Comparison of ENCODE assay signal across 8 cellular contexts in the genomic region with DNA sequence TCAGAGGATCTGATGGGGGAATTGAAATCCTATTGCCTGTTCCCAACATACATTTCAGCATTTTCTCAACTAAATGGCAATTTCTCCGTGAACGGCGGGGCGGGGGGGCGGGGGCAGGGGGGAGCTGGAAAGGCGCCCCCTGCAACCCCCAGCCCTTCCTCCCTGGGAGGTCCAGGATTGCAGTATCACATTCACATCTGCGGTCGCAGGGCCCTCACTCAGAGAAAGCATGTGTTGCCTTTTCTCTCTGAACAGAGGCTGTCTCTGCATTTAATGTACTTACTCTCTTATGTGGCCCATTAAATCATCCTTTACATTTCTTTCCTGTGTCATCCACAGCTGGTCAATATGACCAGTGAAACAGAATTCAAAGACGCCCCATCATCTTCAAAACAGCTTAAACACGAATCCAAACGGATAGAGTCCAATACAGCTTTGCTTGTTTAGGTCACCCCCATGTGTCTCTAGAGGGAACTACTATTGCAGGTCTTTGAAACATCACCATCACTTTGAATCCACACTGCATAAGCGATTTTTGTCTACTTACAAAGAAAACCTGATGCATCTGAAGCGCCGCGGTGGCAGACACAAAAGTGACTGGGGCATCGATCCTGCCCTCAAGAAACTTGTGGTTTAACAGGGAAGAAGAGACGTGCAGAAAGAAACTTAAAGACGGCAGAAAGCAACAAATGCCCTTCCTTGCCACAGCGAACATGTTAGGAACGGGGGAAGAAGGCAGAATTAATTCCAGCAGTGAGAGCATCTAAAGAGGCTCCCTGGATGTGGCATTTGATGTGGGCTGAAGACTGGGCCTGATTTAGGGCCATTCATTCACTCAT. TPM values are rescaled to one million over a fixed set of nuclear protein-coding genes. Genes with fewer than 3 reads are reported as not detected.
A peak's percentile ranks its signal among the peaks of the same experiment; 100 is the strongest.
DNase-seq lines count a peak whose midpoint lies in the region; ATAC-seq and TF ChIP-seq lines count a peak whose summit lies in the region.

No MANE protein-coding gene starts in this region.

- H3K9me3 Mint-ChIP-seq in Calu3 (ENCODE audit: low read depth, unreplicated experiment) (peaks cover 3% of the 10 kb centered on the region), neural crest cell (peaks cover 8% of the 10 kb centered on the region)

- BruUV-seq in Calu3 (replicated peaks; lab: Mats Ljungman, UMichigan): no TSS peak

- peak; percentile 58 for TF ChIP-seq CTCF in Calu3 (IDR thresholded peaks at IDR 0.05; ENCODE audit: unreplicated experiment)
- peak; percentile 90 for TF ChIP-seq CTCF in fibroblast of mammary gland (conservative IDR thresholded peaks at IDR 0.05; ENCODE audit: control insufficient read depth, insufficient read depth, low read depth, low read length)
- peak; percentile 75 for TF ChIP-seq CTCF in neural crest cell (conservative IDR thresholded peaks at IDR 0.05)

- intact Hi-C loops in Calu3 (cut with micrococcal nuclease; ENCODE audit: unreplicated experiment): loop anchor here (1.0 kb wide), 1 partner anchor 210 kb away; no protein-coding TSS in a partner anchor

- H3K4me3 Mint-ChIP-seq in Calu3 (ENCODE audit: low read depth, unreplicated experiment) (no peak overlapping the region), neural crest cell (no peak overlapping the region)

- H3K36me3 Mint-ChIP-seq in Calu3 (ENCODE audit: insufficient read depth, unreplicated experiment) (no peaks in the 10 kb centered on the region), neural crest cell (ENCODE audit: low read depth) (no peaks in the 10 kb centered on the region)

- H3K4me1 Mint-ChIP-seq in Calu3 (ENCODE audit: low read depth, unreplicated experiment): peaks cover 9% of the 10 kb centered on the region
- H3K4me1 Mint-ChIP-seq in neural crest cell: no peaks in the 10 kb centered on the region

- DNase-seq in Calu3: peak; percentile 42
- DNase-seq in HS-27A (ENCODE audit: low read depth): peak; percentile 5
- DNase-seq in fibroblast of mammary gland (ENCODE audit: low read depth): peak; percentile 74
- no peak for DNase-seq in neural crest cell (ENCODE audit: low read depth, low spot score)
- DNase-seq in GOT3 (lab: John Stamatoyannopoulos, UW): no peak
- DNase-seq in activated gamma-delta T cell treated with Interleukin-2 at 50 U/mL for 16 hours: no peak

- peak overlapping the region; percentile 6 for H3K27ac Mint-ChIP-seq in Calu3 (ENCODE audit: unreplicated experiment)
- no peak overlapping the region for H3K27ac Mint-ChIP-seq in neural crest cell (ENCODE audit: unreplicated experiment)

- ATAC-seq in GM18868 (IDR thresholded peaks at IDR 0.05; ENCODE audit: unreplicated experiment) (peak; percentile 90), SK-N-SH treated with all-trans-retinoic acid at 6 μM for 48 hours (peak; percentile 97)

- CTCF ChIA-PET in Calu3 (lab: Charles Lee): interaction anchor here (0.6 to 2.8 kb wide), 10 partner anchors 33 to 301 kb away, joined by 3 to 21 read pairs (median 4); no protein-coding TSS in a partner anchor

- no peaks in the 10 kb centered on the region for H3K27me3 Mint-ChIP-seq in Calu3 (ENCODE audit: unreplicated experiment)
- H3K27me3 Mint-ChIP-seq in neural crest cell (ENCODE audit: low read depth): no peaks in the 10 kb centered on the region

- H3K4me3 ChIP-seq in fibroblast of mammary gland (ENCODE audit: control insufficient read depth, low read depth, low read length): no peak overlapping the region

TF ChIP-seq in SK-N-SH treated with all-trans-retinoic acid at 6 μM for 48 hours, 23 proteins besides CTCF, POLR2A, EP300 and RAD21:
- no peak for TF ChIP-seq TOX (CRISPR knock-in tag; IDR thresholded peaks at IDR 0.05; ENCODE audit: borderline replicate concordance)
- TF ChIP-seq, protein P1, sequence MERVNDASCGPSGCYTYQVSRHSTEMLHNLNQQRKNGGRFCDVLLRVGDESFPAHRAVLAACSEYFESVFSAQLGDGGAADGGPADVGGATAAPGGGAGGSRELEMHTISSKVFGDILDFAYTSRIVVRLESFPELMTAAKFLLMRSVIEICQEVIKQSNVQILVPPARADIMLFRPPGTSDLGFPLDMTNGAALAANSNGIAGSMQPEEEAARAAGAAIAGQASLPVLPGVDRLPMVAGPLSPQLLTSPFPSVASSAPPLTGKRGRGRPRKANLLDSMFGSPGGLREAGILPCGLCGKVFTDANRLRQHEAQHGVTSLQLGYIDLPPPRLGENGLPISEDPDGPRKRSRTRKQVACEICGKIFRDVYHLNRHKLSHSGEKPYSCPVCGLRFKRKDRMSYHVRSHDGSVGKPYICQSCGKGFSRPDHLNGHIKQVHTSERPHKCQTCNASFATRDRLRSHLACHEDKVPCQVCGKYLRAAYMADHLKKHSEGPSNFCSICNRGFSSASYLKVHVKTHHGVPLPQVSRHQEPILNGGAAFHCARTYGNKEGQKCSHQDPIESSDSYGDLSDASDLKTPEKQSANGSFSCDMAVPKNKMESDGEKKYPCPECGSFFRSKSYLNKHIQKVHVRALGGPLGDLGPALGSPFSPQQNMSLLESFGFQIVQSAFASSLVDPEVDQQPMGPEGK (CRISPR knock-in tag; IDR thresholded peaks at IDR 0.05; ENCODE audit: borderline replicate concordance): no peak
- TF ChIP-seq, protein P2, sequence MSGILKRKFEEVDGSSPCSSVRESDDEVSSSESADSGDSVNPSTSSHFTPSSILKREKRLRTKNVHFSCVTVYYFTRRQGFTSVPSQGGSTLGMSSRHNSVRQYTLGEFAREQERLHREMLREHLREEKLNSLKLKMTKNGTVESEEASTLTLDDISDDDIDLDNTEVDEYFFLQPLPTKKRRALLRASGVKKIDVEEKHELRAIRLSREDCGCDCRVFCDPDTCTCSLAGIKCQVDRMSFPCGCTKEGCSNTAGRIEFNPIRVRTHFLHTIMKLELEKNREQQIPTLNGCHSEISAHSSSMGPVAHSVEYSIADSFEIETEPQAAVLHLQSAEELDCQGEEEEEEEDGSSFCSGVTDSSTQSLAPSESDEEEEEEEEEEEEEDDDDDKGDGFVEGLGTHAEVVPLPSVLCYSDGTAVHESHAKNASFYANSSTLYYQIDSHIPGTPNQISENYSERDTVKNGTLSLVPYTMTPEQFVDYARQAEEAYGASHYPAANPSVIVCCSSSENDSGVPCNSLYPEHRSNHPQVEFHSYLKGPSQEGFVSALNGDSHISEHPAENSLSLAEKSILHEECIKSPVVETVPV (CRISPR knock-in tag; IDR thresholded peaks at IDR 0.05): no peak
- TF ChIP-seq ZFP3 (CRISPR knock-in tag; IDR thresholded peaks at IDR 0.05): no peak
- TF ChIP-seq, protein P3, sequence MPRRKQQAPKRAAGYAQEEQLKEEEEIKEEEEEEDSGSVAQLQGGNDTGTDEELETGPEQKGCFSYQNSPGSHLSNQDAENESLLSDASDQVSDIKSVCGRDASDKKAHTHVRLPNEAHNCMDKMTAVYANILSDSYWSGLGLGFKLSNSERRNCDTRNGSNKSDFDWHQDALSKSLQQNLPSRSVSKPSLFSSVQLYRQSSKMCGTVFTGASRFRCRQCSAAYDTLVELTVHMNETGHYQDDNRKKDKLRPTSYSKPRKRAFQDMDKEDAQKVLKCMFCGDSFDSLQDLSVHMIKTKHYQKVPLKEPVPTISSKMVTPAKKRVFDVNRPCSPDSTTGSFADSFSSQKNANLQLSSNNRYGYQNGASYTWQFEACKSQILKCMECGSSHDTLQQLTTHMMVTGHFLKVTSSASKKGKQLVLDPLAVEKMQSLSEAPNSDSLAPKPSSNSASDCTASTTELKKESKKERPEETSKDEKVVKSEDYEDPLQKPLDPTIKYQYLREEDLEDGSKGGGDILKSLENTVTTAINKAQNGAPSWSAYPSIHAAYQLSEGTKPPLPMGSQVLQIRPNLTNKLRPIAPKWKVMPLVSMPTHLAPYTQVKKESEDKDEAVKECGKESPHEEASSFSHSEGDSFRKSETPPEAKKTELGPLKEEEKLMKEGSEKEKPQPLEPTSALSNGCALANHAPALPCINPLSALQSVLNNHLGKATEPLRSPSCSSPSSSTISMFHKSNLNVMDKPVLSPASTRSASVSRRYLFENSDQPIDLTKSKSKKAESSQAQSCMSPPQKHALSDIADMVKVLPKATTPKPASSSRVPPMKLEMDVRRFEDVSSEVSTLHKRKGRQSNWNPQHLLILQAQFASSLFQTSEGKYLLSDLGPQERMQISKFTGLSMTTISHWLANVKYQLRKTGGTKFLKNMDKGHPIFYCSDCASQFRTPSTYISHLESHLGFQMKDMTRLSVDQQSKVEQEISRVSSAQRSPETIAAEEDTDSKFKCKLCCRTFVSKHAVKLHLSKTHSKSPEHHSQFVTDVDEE (CRISPR knock-in tag; IDR thresholded peaks at IDR 0.05): no peak
- TF ChIP-seq ARNTL (CRISPR knock-in tag; IDR thresholded peaks at IDR 0.05; ENCODE audit: borderline replicate concordance, low read depth): no peak
- no peak for TF ChIP-seq CSDC2 (CRISPR knock-in tag; IDR thresholded peaks at IDR 0.05)

RNA-seq across cellular contexts. Expression of a gene that starts 17.0 kb away (rescaled TPM):
- 24.7 and 28.5 TPM in 2 replicates for total RNA-seq in Calu3 (2022)
- total RNA-seq in neural crest cell: 5.2 and 5.3 TPM in 2 replicates

Comparison
In these comparisons a context has a peak if more than half of its experiments do, and no peak if none do; other contexts are left out.
1. DNase-seq: peak in Calu3 (single experiment), HS-27A (single experiment) and fibroblast of mammary gland (single experiment); none in neural crest cell (single experiment), GOT3 (single experiment) and activated gamma-delta T cell treated with Interleukin-2 at 50 U/mL for 16 hours (single experiment).
2. Peak in every context shown above with its lines, with median percentiles within 50 percentile points of each other: CTCF ChIP-seq.